Comparison of ENCODE assay signal across 3 cellular contexts in the genomic region with DNA sequence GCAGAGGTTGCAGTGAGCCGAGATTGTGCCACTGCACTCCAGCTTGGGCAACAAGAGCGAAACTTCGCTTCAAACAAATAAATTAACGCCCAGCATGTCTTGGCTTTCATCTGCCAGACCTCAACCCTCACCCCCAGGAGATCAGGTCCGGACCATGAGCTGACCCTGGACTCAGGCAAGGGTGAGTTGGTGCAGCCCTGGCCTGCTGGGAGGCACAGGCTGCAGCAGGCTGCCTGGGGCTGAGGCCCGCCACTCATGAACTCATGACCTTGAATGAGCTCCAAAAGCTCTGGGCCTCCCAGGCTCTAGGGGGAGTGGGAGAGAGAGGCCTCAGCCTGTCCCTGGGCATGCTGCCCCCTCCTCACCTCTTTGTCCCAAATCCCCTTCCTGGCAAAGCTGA. TPM values are rescaled to one million over a fixed set of nuclear protein-coding genes. Genes with fewer than 3 reads are reported as not detected.
"Had no signal": no experiment of that assay in that cellular context is flagged by ENCODE, and none has a peak within 500 bp of the region (broad histone marks: within the 10 kb centered on the region; RNA-seq: fewer than 3 reads in every experiment).

No MANE protein-coding gene starts in this region.

RNA-seq across cellular contexts. Expression of a gene that starts 1.7 kb away (rescaled TPM):
- total RNA-seq: dermis microvascular lymphatic vessel endothelial cell, lung microvascular endothelial cell had no signal
- polyA plus RNA-seq: fibroblast of lung had no signal
